14 cellular contexts compared by ENCODE assay signal in genomic region chr10:29039659-29040309, GRCh38.
DNase-seq lines count a peak whose midpoint lies in the region; ATAC-seq and TF ChIP-seq lines count a peak whose summit lies in the region.
"Had no signal": no experiment of that assay in that cellular context is flagged by ENCODE, and none has a peak within 500 bp of the region (broad histone marks: within the 10 kb centered on the region; RNA-seq: fewer than 3 reads in every experiment).

No MANE protein-coding gene starts in this region.

- H3K9me3 Mint-ChIP-seq in activated CD4-positive, alpha-beta T cell treated with anti-CD3 and anti-CD28 coated beads for 36 hours (ENCODE audit: low read depth), result peaks cover 3% of the 10 kb centered on the region

- H3K4me3 Mint-ChIP-seq in activated CD4-positive, alpha-beta T cell treated with anti-CD3 and anti-CD28 coated beads for 36 hours, result no peak overlapping the region
- H3K4me3 Mint-ChIP-seq: activated CD4-positive, alpha-beta T cell treated with anti-CD3 and anti-CD28 coated beads, Interleukin-2, amount 10 ng/mL, durations not matched to agents 24 days and 14 days; T-helper 17 cell had no signal

- intact Hi-C loops in activated CD4-positive, alpha-beta T cell treated with anti-CD3 and anti-CD28 coated beads for 36 hours (cut with DNase I, micrococcal nuclease), result no loop called here
- intact Hi-C loops in posterior cingulate gyrus (cut with DNase I), result no loop called here

- H3K27me3 Mint-ChIP-seq in activated CD4-positive, alpha-beta T cell treated with anti-CD3 and anti-CD28 coated beads for 36 hours, result peaks cover 8% of the 10 kb centered on the region
- H3K27me3 Mint-ChIP-seq: activated CD4-positive, alpha-beta T cell treated with anti-CD3 and anti-CD28 coated beads, Interleukin-2, amount 10 ng/mL, durations not matched to agents 24 days and 14 days; brain; T-helper 17 cell had no signal

- no peak overlapping the region for H3K27ac Mint-ChIP-seq in activated CD4-positive, alpha-beta T cell treated with anti-CD3 and anti-CD28 coated beads for 36 hours
- H3K27ac Mint-ChIP-seq: activated CD4-positive, alpha-beta T cell treated with anti-CD3 and anti-CD28 coated beads, Interleukin-2, amount 10 ng/mL, durations not matched to agents 24 days and 14 days; T-helper 17 cell had no signal

- H3K4me3 ChIP-seq in astrocyte of the cerebellum (ENCODE audit: low read depth, low read length), result no peak overlapping the region
- H3K4me3 ChIP-seq: PC-9, sigmoid colon had no signal

- in situ Hi-C loops in astrocyte of the cerebellum (cut with HindIII; ENCODE audit: low sequenced_read_pairs), result no loop called here

- CTCF ChIA-PET in activated CD4-positive, alpha-beta T cell treated with anti-CD3 and anti-CD28 coated beads for 36 hours (lab: Charles Lee), result no interaction called here

- no peaks in the 10 kb centered on the region for H3K4me1 Mint-ChIP-seq in activated CD4-positive, alpha-beta T cell treated with anti-CD3 and anti-CD28 coated beads for 36 hours
- H3K4me1 Mint-ChIP-seq: activated CD4-positive, alpha-beta T cell treated with anti-CD3 and anti-CD28 coated beads, Interleukin-2, amount 10 ng/mL, durations not matched to agents 24 days and 14 days; T-helper 17 cell had no signal

- DNase-seq in GM04504 (ENCODE audit: low read depth), result peak; percentile 83
- DNase-seq in astrocyte of the cerebellum (ENCODE audit: low read depth), result peak; percentile 85
- peak; percentile 53 for DNase-seq in hepatic stellate cell (ENCODE audit: low spot score)
- peak; percentile 59 for DNase-seq in stromal cell of bone marrow (ENCODE audit: low read depth)
- no peak for DNase-seq in activated CD4-positive, alpha-beta T cell treated with anti-CD3 and anti-CD28 coated beads for 36 hours
- DNase-seq in posterior cingulate gyrus, result no peak
- no peak for DNase-seq in central memory CD4-positive, alpha-beta T cell
- DNase-seq: activated CD4-positive, alpha-beta T cell treated with anti-CD3 and anti-CD28 coated beads, Interleukin-2, amount 10 ng/mL, durations not matched to agents 24 days and 14 days; NCI-H2227 treated with DMSO at 0.1 percent for 48 hours; sigmoid colon; substantia nigra; T-helper 17 cell had no signal

- POLR2A ChIA-PET in activated CD4-positive, alpha-beta T cell treated with anti-CD3 and anti-CD28 coated beads for 36 hours (lab: Charles Lee), result no interaction called here

- ATAC-seq in activated CD4-positive, alpha-beta T cell treated with anti-CD3 and anti-CD28 coated beads for 36 hours, result no peak
- ATAC-seq: T-helper 17 cell had no signal

- TF ChIP-seq CTCF in astrocyte of the cerebellum (IDR thresholded peaks at IDR 0.05; ENCODE audit: low read depth, low read length, missing control alignments), result no peak

- no peaks in the 10 kb centered on the region for H3K36me3 Mint-ChIP-seq in activated CD4-positive, alpha-beta T cell treated with anti-CD3 and anti-CD28 coated beads for 36 hours (ENCODE audit: low read depth)
- H3K36me3 Mint-ChIP-seq: brain had no signal

Comparison
In these comparisons a context has a peak if more than half of its experiments do, and no peak if none do; other contexts are left out.
1. DNase-seq: peak in GM04504 (single experiment), astrocyte of the cerebellum (single experiment), hepatic stellate cell (single experiment) and stromal cell of bone marrow (single experiment); none in activated CD4-positive, alpha-beta T cell treated with anti-CD3 and anti-CD28 coated beads for 36 hours (single experiment), posterior cingulate gyrus (0 of 10) and central memory CD4-positive, alpha-beta T cell (single experiment).